12 cellular contexts compared by ENCODE assay signal in the genomic region with DNA sequence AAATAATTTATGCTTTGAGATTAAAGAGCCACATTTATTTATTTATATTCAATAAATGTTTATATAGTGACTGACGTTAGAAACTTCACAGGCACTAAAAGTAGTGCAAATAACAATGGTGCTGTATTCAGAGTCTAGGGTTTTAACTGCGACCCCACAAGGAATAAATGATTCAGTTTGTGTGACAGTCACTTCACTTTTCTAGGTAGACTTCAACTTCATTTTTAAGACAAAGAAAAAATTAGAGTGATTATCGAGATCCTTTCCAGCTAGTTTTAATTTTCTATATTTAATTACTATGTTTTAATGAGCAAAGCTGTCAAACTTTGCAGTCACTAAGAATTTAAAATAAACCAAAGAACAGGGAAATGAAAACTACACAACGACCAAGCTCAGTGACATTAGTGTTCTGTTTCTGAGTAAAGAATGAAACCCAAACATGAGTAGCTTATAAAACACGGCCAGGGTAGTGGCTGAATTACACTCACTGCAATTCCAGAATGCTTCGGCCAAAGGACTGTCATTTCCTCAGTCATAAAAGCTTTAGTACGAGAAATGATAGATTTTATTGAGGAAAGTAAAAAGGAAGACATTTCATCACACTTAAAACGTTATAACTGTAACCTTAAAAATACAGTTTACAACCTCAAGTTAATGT.
"Had no signal": no experiment of that assay in that cellular context is flagged by ENCODE, and none has a peak within 500 bp of the region (broad histone marks: within the 10 kb centered on the region; RNA-seq: fewer than 3 reads in every experiment).

No MANE protein-coding gene starts in this region.

- DNase-seq: activated CD4-positive, alpha-beta memory T cell treated with anti-CD3 and anti-CD28 coated beads, Interleukin-2, amount 10 ng/mL, durations not matched to agents 7 days and 5 days; activated naive CD4-positive, alpha-beta T cell; activated naive CD8-positive, alpha-beta T cell treated with anti-CD3 and anti-CD28 coated beads, Interleukin-2, amount 50 U/mL, for 24 hours; activated T-cell treated with anti-CD3 and anti-CD28 coated beads, Interleukin-2, amount 50 U/mL, for 72 hours; effector CD8-positive, alpha-beta T cell; heart right ventricle; islet precursor cell; left ventricle myocardium inferior; tibial artery had no signal

- H3K27me3 ChIP-seq: cardiac muscle cell, heart right ventricle, tibial artery, vagina had no signal

- H3K9me3 ChIP-seq: heart right ventricle, left ventricle myocardium inferior, tibial artery, vagina had no signal

- H3K27ac ChIP-seq: cardiac muscle cell, coronary artery, heart right ventricle, left ventricle myocardium inferior, tibial artery, vagina had no signal

- H3K36me3 ChIP-seq: heart right ventricle, left ventricle myocardium inferior, tibial artery, vagina had no signal

- ATAC-seq: activated naive CD8-positive, alpha-beta T cell treated with anti-CD3 and anti-CD28 coated beads, Interleukin-2, amount 50 U/mL, for 24 hours; activated T-cell treated with anti-CD3 and anti-CD28 coated beads, Interleukin-2, amount 50 U/mL, for 72 hours; heart right ventricle had no signal

- H3K4me1 ChIP-seq: tibial artery, vagina had no signal

- H3K4me3 ChIP-seq: cardiac muscle cell, coronary artery, heart right ventricle, left ventricle myocardium inferior, tibial artery, vagina had no signal
